Comparison of ENCODE assay signal across 26 cellular contexts in genomic region chr5:61614606-61615005, GRCh38.
"Had no signal": no experiment of that assay in that cellular context is flagged by ENCODE, and none has a peak within 500 bp of the region (broad histone marks: within the 10 kb centered on the region; RNA-seq: fewer than 3 reads in every experiment).

No MANE protein-coding gene starts in this region.

- H3K36me3 ChIP-seq: esophagus squamous epithelium, neutrophil, ovary, tibial nerve had no signal

- H3K27ac ChIP-seq: body of pancreas, epithelial cell of prostate, esophagus squamous epithelium, neutrophil, ovary, tibial nerve had no signal

- H3K4me3 Mint-ChIP-seq: activated B cell treated with CpG ODN at 0.5 μM for 24 hours; activated CD8-positive, alpha-beta memory T cell treated with anti-CD3 and anti-CD28 coated beads, Interleukin-2, amount 10 ng/mL, durations not matched to agents 7 days and 5 days; activated CD8-positive, alpha-beta T cell treated with anti-CD3 and anti-CD28 coated beads, Interleukin-2, amount 10 ng/mL, durations not matched to agents 7 days and 5 days; activated T-cell treated with anti-CD3 and anti-CD28 coated beads, Interleukin-2, amount 50 U/mL, for 72 hours; nephron; stimulated activated effector memory CD8-positive, alpha-beta T cell treated with anti-CD3 and anti-CD28 coated beads, Interleukin-12 subunit alpha, Interleukin-12 subunit beta, amount 100 ng/mL, for 72 hours; stimulated activated naive CD8-positive, alpha-beta T cell treated with anti-CD3 and anti-CD28 coated beads, Interleukin-15, Interleukin-2, amounts not matched to agents 100 ng/mL and 50 ng/mL, for 24 hours had no signal

- H3K4me1 Mint-ChIP-seq: activated CD8-positive, alpha-beta memory T cell treated with anti-CD3 and anti-CD28 coated beads, Interleukin-2, amount 10 ng/mL, durations not matched to agents 7 days and 5 days; stimulated activated effector memory CD8-positive, alpha-beta T cell treated with anti-CD3 and anti-CD28 coated beads, Interleukin-12 subunit alpha, Interleukin-12 subunit beta, amount 100 ng/mL, for 72 hours had no signal

- DNase-seq: activated B cell treated with CpG ODN at 0.5 μM for 24 hours; activated CD8-positive, alpha-beta memory T cell treated with anti-CD3 and anti-CD28 coated beads, Interleukin-2, amount 10 ng/mL, durations not matched to agents 7 days and 5 days; activated CD8-positive, alpha-beta T cell treated with anti-CD3 and anti-CD28 coated beads, Interleukin-2, amount 10 ng/mL, durations not matched to agents 7 days and 5 days; activated naive CD4-positive, alpha-beta T cell; activated T-cell treated with anti-CD3 and anti-CD28 coated beads, Interleukin-2, amount 50 U/mL, for 72 hours; aorta; body of pancreas; dermis blood vessel endothelial cell; effector CD8-positive, alpha-beta T cell; esophagus squamous epithelium; left cardiac atrium; left ventricle myocardium superior; ovary; retina; small intestine; stimulated activated CD4-positive, alpha-beta T cell treated with anti-CD3 and anti-CD28 coated beads, Interleukin-4, amount 100 ng/mL, for 24 hours; T-helper 2 cell had no signal

- H3K9me3 ChIP-seq: body of pancreas, esophagus squamous epithelium, neutrophil, ovary, tibial nerve had no signal

- H3K27me3 ChIP-seq: body of pancreas, neutrophil, ovary, tibial nerve had no signal

- H3K4me3 ChIP-seq: body of pancreas, esophagus squamous epithelium, ovary, tibial nerve had no signal

- H3K36me3 Mint-ChIP-seq: activated CD8-positive, alpha-beta memory T cell treated with anti-CD3 and anti-CD28 coated beads, Interleukin-2, amount 10 ng/mL, durations not matched to agents 7 days and 5 days; activated naive CD4-positive, alpha-beta T cell treated with anti-CD3 and anti-CD28 coated beads, Interleukin-2, amount 50 U/mL, for 72 hours; stimulated activated effector memory CD8-positive, alpha-beta T cell treated with anti-CD3 and anti-CD28 coated beads, Interleukin-12 subunit alpha, Interleukin-12 subunit beta, amount 100 ng/mL, for 72 hours had no signal

- H3K27ac Mint-ChIP-seq: activated B cell treated with CpG ODN at 0.5 μM for 24 hours; activated CD8-positive, alpha-beta memory T cell treated with anti-CD3 and anti-CD28 coated beads, Interleukin-2, amount 10 ng/mL, durations not matched to agents 7 days and 5 days; activated CD8-positive, alpha-beta T cell treated with anti-CD3 and anti-CD28 coated beads, Interleukin-2, amount 10 ng/mL, durations not matched to agents 7 days and 5 days; activated naive CD4-positive, alpha-beta T cell treated with anti-CD3 and anti-CD28 coated beads, Interleukin-2, amount 50 U/mL, for 72 hours; activated T-cell treated with anti-CD3 and anti-CD28 coated beads, Interleukin-2, amount 50 U/mL, for 72 hours; nephron; progenitor cell of endocrine pancreas; stimulated activated effector memory CD8-positive, alpha-beta T cell treated with anti-CD3 and anti-CD28 coated beads, Interleukin-12 subunit alpha, Interleukin-12 subunit beta, amount 100 ng/mL, for 72 hours; stimulated activated naive CD8-positive, alpha-beta T cell treated with anti-CD3 and anti-CD28 coated beads, Interleukin-15, Interleukin-2, amounts not matched to agents 100 ng/mL and 50 ng/mL, for 24 hours had no signal

- H3K4me1 ChIP-seq: body of pancreas had no signal

- H3K9me3 Mint-ChIP-seq: activated B cell treated with CpG ODN at 0.5 μM for 24 hours; activated naive CD4-positive, alpha-beta T cell treated with anti-CD3 and anti-CD28 coated beads, Interleukin-2, amount 50 U/mL, for 72 hours; activated T-cell treated with anti-CD3 and anti-CD28 coated beads, Interleukin-2, amount 50 U/mL, for 72 hours; nephron; stimulated activated effector memory CD8-positive, alpha-beta T cell treated with anti-CD3 and anti-CD28 coated beads, Interleukin-12 subunit alpha, Interleukin-12 subunit beta, amount 100 ng/mL, for 72 hours; stimulated activated naive CD8-positive, alpha-beta T cell treated with anti-CD3 and anti-CD28 coated beads, Interleukin-15, Interleukin-2, amounts not matched to agents 100 ng/mL and 50 ng/mL, for 24 hours had no signal

- ATAC-seq: activated CD8-positive, alpha-beta memory T cell treated with anti-CD3 and anti-CD28 coated beads, Interleukin-2, amount 10 ng/mL, durations not matched to agents 7 days and 5 days; activated CD8-positive, alpha-beta T cell treated with anti-CD3 and anti-CD28 coated beads, Interleukin-2, amount 10 ng/mL, durations not matched to agents 7 days and 5 days; activated naive CD4-positive, alpha-beta T cell treated with anti-CD3 and anti-CD28 coated beads, Interleukin-2, amount 50 U/mL, for 72 hours; activated T-cell treated with anti-CD3 and anti-CD28 coated beads, Interleukin-2, amount 50 U/mL, for 72 hours; body of pancreas; left cardiac atrium; left ventricle myocardium superior; sciatic nerve; stimulated activated effector memory CD8-positive, alpha-beta T cell treated with anti-CD3 and anti-CD28 coated beads, Interleukin-12 subunit alpha, Interleukin-12 subunit beta, amount 100 ng/mL, for 72 hours had no signal
